In genomic region chr12:116434155-116435065, GRCh38 we compare ENCODE assay signal across 8 cellular contexts.
DNase-seq lines count a peak whose midpoint lies in the region; ATAC-seq, FAIRE-seq and TF ChIP-seq lines count a peak whose summit lies in the region.

No MANE protein-coding gene starts in this region.

- H3K27me3 ChIP-seq in HUES48 (ENCODE audit: control insufficient read depth, insufficient read depth, low read length) (no peaks in the 10 kb centered on the region), suprapubic skin (no peaks in the 10 kb centered on the region)

- H3K27ac Mint-ChIP-seq in MCF 10A (ENCODE audit: low read depth, unreplicated experiment), result no peak overlapping the region

- no peak overlapping the region for H3K9ac ChIP-seq in HUES48 (ENCODE audit: low read depth, low read length)

- no peaks in the 10 kb centered on the region for H3K27me3 Mint-ChIP-seq in MCF 10A (ENCODE audit: insufficient read depth, unreplicated experiment)

- TF ChIP-seq EP300 in A549 (IDR thresholded peaks at IDR 0.05) (no peak), suprapubic skin (IDR thresholded peaks at IDR 0.05) (peak; percentile 40)

- H3K36me3 ChIP-seq in HUES48 (ENCODE audit: control insufficient read depth, insufficient read depth, low read length) (no peaks in the 10 kb centered on the region), suprapubic skin (no peaks in the 10 kb centered on the region)

- H3K4me1 ChIP-seq in A549 (peaks cover 32% of the 10 kb centered on the region), HUES48 (ENCODE audit: control insufficient read depth, insufficient read depth, low read length) (peaks cover 14% of the 10 kb centered on the region), suprapubic skin (peaks cover 25% of the 10 kb centered on the region)

- H3K4me3 Mint-ChIP-seq in MCF 10A (ENCODE audit: unreplicated experiment), result peak overlapping the region; percentile 47

- POLR2A ChIA-PET in A549 (lab: Yijun Ruan, JAX), result interaction anchor here (0.6 to 1.7 kb wide), 10 partner anchors 13 to 157 kb away, joined by 3 to 16 read pairs (median 5); partner anchors contain the start of gene MED13L
- POLR2A ChIA-PET in MCF 10A (lab: Yijun Ruan, JAX), result interaction anchor here (0.6 to 1.3 kb wide), 8 partner anchors 13 to 304 kb away, joined by 3 to 6 read pairs (median 4); partner anchors contain the start of genes RNFT2 and SPRING1

- intact Hi-C loops in MCF 10A (cut with micrococcal nuclease), result no loop called here

- TF ChIP-seq CTCF in A549 (IDR thresholded peaks at IDR 0.05), result no peak
- TF ChIP-seq CTCF in MCF 10A (IDR thresholded peaks at IDR 0.05; ENCODE audit: unreplicated experiment), result no peak
- no peak for TF ChIP-seq CTCF in suprapubic skin (IDR thresholded peaks at IDR 0.05)

- CTCF ChIA-PET in A549 (lab: Yijun Ruan, JAX), result interaction anchor here (0.6 to 3.8 kb wide), 16 partner anchors 9 to 474 kb away, joined by 3 to 14 read pairs (median 4); no protein-coding TSS in a partner anchor
- CTCF ChIA-PET in MCF 10A (lab: Yijun Ruan, JAX), result interaction anchor here (0.5 to 1.3 kb wide), 9 partner anchors 11 to 198 kb away, joined by 3 to 5 read pairs (median 3); partner anchors contain the start of gene MAP1LC3B2

- H3K9me3 ChIP-seq in A549 (peaks cover 5% of the 10 kb centered on the region; the same call in 1 of the 3 replicates), HUES48 (ENCODE audit: control insufficient read depth, insufficient read depth, low read length) (no peaks in the 10 kb centered on the region), suprapubic skin (no peaks in the 10 kb centered on the region)

- 1% methylated on average over 17 of the region's 17 CpGs for WGBS in A549 (ENCODE audit: missing lambda C conversion rate)
- 5% methylated on average over 13 of the region's 17 CpGs for whole genome bisulfite sequencing in suprapubic skin

- FAIRE-seq in A549 (lab: Jason Lieb, UNC), result no peak

- H3K27ac ChIP-seq in A549, result peak overlapping the region; percentile 79 to 88
- H3K27ac ChIP-seq in HUES48 (ENCODE audit: low read depth, low read length), result peak overlapping the region; percentile 0
- peak overlapping the region; percentile 69 for H3K27ac ChIP-seq in suprapubic skin

- DNase-seq in A549 (ENCODE audit: low read depth in 1 of 2, low spot score in 1 of 2) (peak; percentile 81 to 93), MCF 10A (ENCODE audit: unreplicated experiment) (peak; percentile 92), kidney tubule cell (ENCODE audit: low spot score) (peak; percentile 78), suprapubic skin (ENCODE audit: low spot score in 2 of 2) (peak; percentile 92 to 93), NCI-H187 (lab: John Stamatoyannopoulos, UW) (no peak)
- DNase-seq in central memory CD4-positive, alpha-beta T cell, result no peak

- ATAC-seq in A549 (peak; percentile 91 to 96), HG02884 (IDR thresholded peaks at IDR 0.05; ENCODE audit: unreplicated experiment) (no peak)

- no TSS peak for BruUV-seq in MCF 10A (replicated peaks; lab: Mats Ljungman, UMichigan)

- H3K36me3 Mint-ChIP-seq in MCF 10A (ENCODE audit: insufficient read depth, unreplicated experiment), result no peaks in the 10 kb centered on the region

- H3K4me1 Mint-ChIP-seq in MCF 10A (ENCODE audit: insufficient read depth, unreplicated experiment), result peaks cover 12% of the 10 kb centered on the region

- peak; percentile 26 for TF ChIP-seq POLR2A in A549 (IDR thresholded peaks at IDR 0.05; ENCODE audit: low read length)
- no peak for TF ChIP-seq POLR2A in suprapubic skin (IDR thresholded peaks at IDR 0.05)

- peak overlapping the region; percentile 92 for H3K4me2 ChIP-seq in A549

- H3K4me3 ChIP-seq in A549 (peak overlapping the region; percentile 37), HUES48 (ENCODE audit: low read depth, low read length) (no peak overlapping the region), suprapubic skin (peak overlapping the region; percentile 12)

- H3K9me3 Mint-ChIP-seq in MCF 10A (ENCODE audit: unreplicated experiment), result no peaks in the 10 kb centered on the region

- peak; percentile 39 to 51; a peak in 3 of 5 replicates for TF ChIP-seq RAD21 in A549 (conservative IDR thresholded peaks at IDR 0.05 in 1 of 2, IDR thresholded peaks at IDR 0.05 in 1 of 2)

TF ChIP-seq in A549, 52 proteins besides CTCF, POLR2A, EP300 and RAD21 (continues in another document):
- no peak for TF ChIP-seq HOXB13 (CRISPR knock-in tag; IDR thresholded peaks at IDR 0.05; ENCODE audit: low read depth)
- TF ChIP-seq HOXA7 (CRISPR knock-in tag; IDR thresholded peaks at IDR 0.05), result no peak
- no peak for TF ChIP-seq NPAS2 (CRISPR knock-in tag; IDR thresholded peaks at IDR 0.05; ENCODE audit: borderline replicate concordance)
- no peak for TF ChIP-seq TFCP2L1 (CRISPR knock-in tag; IDR thresholded peaks at IDR 0.05)
- no peak for TF ChIP-seq MAZ (IDR thresholded peaks at IDR 0.05; ENCODE audit: borderline replicate concordance, low read depth, low read length)
- peak; percentile 74 for TF ChIP-seq PBX3 (IDR thresholded peaks at IDR 0.05)
- no peak for TF ChIP-seq RARB (CRISPR knock-in tag; IDR thresholded peaks at IDR 0.05)
- TF ChIP-seq RCOR1 (IDR thresholded peaks at IDR 0.05; ENCODE audit: low read depth, low read length), result no peak
- no peak for TF ChIP-seq KDM5A (IDR thresholded peaks at IDR 0.05)
- no peak for TF ChIP-seq BCL3 (IDR thresholded peaks at IDR 0.05)
- no peak for TF ChIP-seq ZC3H11A (IDR thresholded peaks at IDR 0.05)
- TF ChIP-seq RFX5 (IDR thresholded peaks at IDR 0.05), result no peak
- no peak for TF ChIP-seq RNF2 (IDR thresholded peaks at IDR 0.05; ENCODE audit: borderline replicate concordance, low read depth)
- no peak for TF ChIP-seq NR3C1 (IDR thresholded peaks at IDR 0.05)
- no peak for TF ChIP-seq HOXB5 (CRISPR knock-in tag; IDR thresholded peaks at IDR 0.05)
- TF ChIP-seq SMC3 (IDR thresholded peaks at IDR 0.05), result peak; percentile 52; the same call in 2 of the 3 replicates
- TF ChIP-seq ZSCAN20 (CRISPR knock-in tag; IDR thresholded peaks at IDR 0.05), result no peak; the same call in 1 of the 2 replicates
- no peak for TF ChIP-seq JUNB (IDR thresholded peaks at IDR 0.05)
- TF ChIP-seq FOSL2 (IDR thresholded peaks at IDR 0.05), result no peak
- peak; percentile 42; the same call in 1 of the 2 replicates for TF ChIP-seq FOSL2 (CRISPR knock-in tag; IDR thresholded peaks at IDR 0.05)
- no peak for TF ChIP-seq NFE2L2 (conservative IDR thresholded peaks at IDR 0.05; ENCODE audit: low read length)
- peak; percentile 59; the same call in 1 of the 2 replicates for TF ChIP-seq GATA3 (IDR thresholded peaks at IDR 0.05; ENCODE audit: borderline replicate concordance)
- no peak for TF ChIP-seq REST (IDR thresholded peaks at IDR 0.05)
- peak; percentile 25; the same call in 1 of the 2 replicates for TF ChIP-seq E2F6 (IDR thresholded peaks at IDR 0.05; ENCODE audit: borderline replicate concordance, low read depth)
- TF ChIP-seq CEBPB (IDR thresholded peaks at IDR 0.05), result peak; percentile 95 to 99

Comparison
In these comparisons a context has a peak if more than half of its experiments do, and no peak if none do; other contexts are left out.
1. DNase-seq: peak in A549 (2 of 2), MCF 10A (single experiment), kidney tubule cell (single experiment) and suprapubic skin (2 of 2); none in NCI-H187 (0 of 2) and central memory CD4-positive, alpha-beta T cell (single experiment).
2. H3K27ac ChIP-seq: peak in every context shown above with its lines; median percentile 84 in A549; 69 in suprapubic skin; 0 in HUES48.